ENCODE assay signal across 8 cellular contexts in genomic region chr15:34223904-34224596, GRCh38. TPM values are rescaled to one million over a fixed set of nuclear protein-coding genes. Genes with fewer than 3 reads are reported as not detected.
DNase-seq lines count a peak whose midpoint lies in the region; ATAC-seq and TF ChIP-seq lines count a peak whose summit lies in the region.

No MANE protein-coding gene starts in this region.

- H3K4ac ChIP-seq in neuronal stem cell (ENCODE audit: low read length) = no peak overlapping the region

- DNase-seq in A172 (ENCODE audit: low spot score) (peak; percentile 7), fibroblast of mammary gland (ENCODE audit: low read depth) (no peak), neuronal stem cell (ENCODE audit: low spot score) (no peak), posterior vena cava (ENCODE audit: low spot score) (no peak), OCI-M2 (lab: John Stamatoyannopoulos, UW; ENCODE audit: unreplicated experiment) (no peak)

- peaks cover 6% of the 10 kb centered on the region for H3K79me1 ChIP-seq in neuronal stem cell (ENCODE audit: low read depth, low read length)

- H2BK12ac ChIP-seq in neuronal stem cell (ENCODE audit: low read length) = no peak overlapping the region

- H3K27me3 ChIP-seq in SU-DHL-6 (ENCODE audit: low read length) (no peaks in the 10 kb centered on the region), neuronal stem cell (ENCODE audit: control insufficient read depth in 3 of 3, insufficient read depth in 3 of 3, low read depth in 1 of 3, low read length in 3 of 3) (no peaks in the 10 kb centered on the region)

- H3K4me1 ChIP-seq in neuronal stem cell (ENCODE audit: control insufficient read depth in 2 of 2, insufficient read depth in 1 of 2, low read depth in 1 of 2, low read length in 2 of 2) = peaks cover 0 to 5% of the 10 kb centered on the region in 2 donors

- H4K20me1 ChIP-seq in SU-DHL-6 (ENCODE audit: low read depth, low read length) = no peaks in the 10 kb centered on the region

- no peak overlapping the region for H3K18ac ChIP-seq in neuronal stem cell (ENCODE audit: low read length)

- H3K27ac ChIP-seq in SU-DHL-6 (ENCODE audit: low read depth, low read length) (0 out of 2 replicates have a peak overlapping the region, but pooled peaks have one; percentile 28), neuronal stem cell (replicated peaks; ENCODE audit: low read length) (peak overlapping the region; percentile 67)

- no peaks in the 10 kb centered on the region for H3K9me3 ChIP-seq in SU-DHL-6 (ENCODE audit: insufficient read depth, low read length)
- H3K9me3 ChIP-seq in neuronal stem cell (replicated peaks in 1 of 2; ENCODE audit: control insufficient read depth in 2 of 2, insufficient read depth in 1 of 2, low read depth in 1 of 2, low read length in 2 of 2) = no peaks in the 10 kb centered on the region

- no peak overlapping the region for H4K91ac ChIP-seq in neuronal stem cell (ENCODE audit: low read depth, low read length, poor library complexity)

- H3K79me2 ChIP-seq in SU-DHL-6 (ENCODE audit: insufficient read depth, low read length) = peaks cover 23% of the 10 kb centered on the region

- H2AK5ac ChIP-seq in neuronal stem cell (ENCODE audit: low read depth, low read length) = no peak overlapping the region

- peaks cover 7% of the 10 kb centered on the region; the same call in 1 of the 2 replicates for H3F3A ChIP-seq in SU-DHL-6 (ENCODE audit: insufficient read depth)

- no peak overlapping the region for H3K14ac ChIP-seq in neuronal stem cell (ENCODE audit: low read length)

- WGBS in neuronal stem cell (ENCODE audit: extremely low coverage in 2 of 2, insufficient read length in 2 of 2, insufficient replicate concordance in 1 of 2), 2 donors = no CpG with 5 or more reads among the region's 24 CpGs

- H2BK120ac ChIP-seq in neuronal stem cell (ENCODE audit: low read depth, low read length) = no peak overlapping the region

- intact Hi-C loops in posterior vena cava (cut with DNase I) = loop anchor here in 1 of 2 donors (10.0 kb wide), 1 partner anchor 119 kb away; the partner anchor contains the start of genes EMC7 and PGBD4

- peak overlapping the region; percentile 73 for H3K9ac ChIP-seq in SU-DHL-6 (ENCODE audit: low read length)
- no peak overlapping the region for H3K9ac ChIP-seq in neuronal stem cell (ENCODE audit: low read depth, low read length, poor library complexity)

- H2BK5ac ChIP-seq in neuronal stem cell (ENCODE audit: low read length) = no peak overlapping the region

- H3K4me3 ChIP-seq in SU-DHL-6 (ENCODE audit: insufficient read depth, low read length, poor library complexity, severe bottlenecking) (peak overlapping the region; percentile 96), fibroblast of mammary gland (ENCODE audit: control insufficient read depth, low read depth, low read length) (peak overlapping the region; percentile 99), neuronal stem cell (ENCODE audit: low read length in 2 of 2) (peak overlapping the region; percentile 78 to 86)

- H3K36me3 ChIP-seq in SU-DHL-6 (ENCODE audit: low read length) (no peaks in the 10 kb centered on the region), neuronal stem cell (replicated peaks in 1 of 2; ENCODE audit: control insufficient read depth in 2 of 2, insufficient read depth in 2 of 2, low read length in 2 of 2) (peaks cover 6 to 19% of the 10 kb centered on the region in 2 donors)

- TF ChIP-seq CTCF in SU-DHL-6 (IDR thresholded peaks at IDR 0.05; ENCODE audit: insufficient read depth, low read length, poor library complexity, severe bottlenecking) = no peak
- TF ChIP-seq CTCF in fibroblast of mammary gland (conservative IDR thresholded peaks at IDR 0.05; ENCODE audit: control insufficient read depth, insufficient read depth, low read depth, low read length) = no peak

- ATAC-seq in GM19351 (IDR thresholded peaks at IDR 0.05; ENCODE audit: unreplicated experiment) = peak; percentile 17
- no peak for ATAC-seq in GM19324 (IDR thresholded peaks at IDR 0.05; ENCODE audit: low FRiP score, unreplicated experiment)

- H2AFZ ChIP-seq in SU-DHL-6 (ENCODE audit: low read depth, low read length, severe bottlenecking) (peak overlapping the region; percentile 73), neuronal stem cell (ENCODE audit: low read length) (peak overlapping the region; percentile 89)

- no peak overlapping the region for H2BK15ac ChIP-seq in neuronal stem cell (ENCODE audit: low read length)

- H3K4me2 ChIP-seq in SU-DHL-6 (ENCODE audit: low read depth, low read length, poor library complexity, severe bottlenecking) (peak overlapping the region; percentile 95), neuronal stem cell (ENCODE audit: insufficient read depth, low read length, poor library complexity, severe bottlenecking) (peak overlapping the region; percentile 59)

- no peak overlapping the region for H3K23ac ChIP-seq in neuronal stem cell (ENCODE audit: low read depth, low read length, poor library complexity)

- H3K9me2 ChIP-seq in SU-DHL-6 (replicated peaks; ENCODE audit: insufficient read depth, low read length) = no peaks in the 10 kb centered on the region

- peak overlapping the region; percentile 52 for H4K8ac ChIP-seq in neuronal stem cell (ENCODE audit: low read depth, low read length)

RNA-seq across cellular contexts. Expression of gene EMC4, which starts 0.8 kb away (rescaled TPM):
- total RNA-seq in A172 (2014; rRNA removed; shearing (Covaris generic)) = 191 and 281 TPM in 2 replicates
- polyA plus RNA-seq in neuronal stem cell (2013, experiment 1 of 2) = 171 TPM
- polyA plus RNA-seq in neuronal stem cell (2013, experiment 2 of 2) = 171 TPM
- 10 to 100 TPM; 70.6 to 72.8 TPM for total RNA-seq in posterior vena cava

RNA-seq across cellular contexts. Expression of gene KATNBL1, which starts 14.2 kb away (rescaled TPM):
- total RNA-seq in A172 (2014; rRNA removed; shearing (Covaris generic)) = 48.9 and 49.8 TPM in 2 replicates
- polyA plus RNA-seq in neuronal stem cell (2013, experiment 1 of 2) = 47.1 TPM
- polyA plus RNA-seq in neuronal stem cell (2013, experiment 2 of 2) = 48.6 TPM
- total RNA-seq in posterior vena cava = 10 to 100 TPM; 40.1 to 54.8 TPM
